In genomic region chr10:98134117-98134430, GRCh38 we compare ENCODE assay signal across 8 cellular contexts. TPM values are rescaled to one million over a fixed set of nuclear protein-coding genes. Genes with fewer than 3 reads are reported as not detected.
DNase-seq lines count a peak whose midpoint lies in the region; ATAC-seq, FAIRE-seq and TF ChIP-seq lines count a peak whose summit lies in the region.

No MANE protein-coding gene starts in this region.

- H3K36me3 ChIP-seq in GM12878 (ENCODE audit: control insufficient read depth in 2 of 2, insufficient read depth in 2 of 2, low read length in 1 of 2) (no peaks in the 10 kb centered on the region), mesendoderm (ENCODE audit: control insufficient read depth, insufficient read depth, low read length) (no peaks in the 10 kb centered on the region)

- peak; percentile 6 for DNase-seq in stimulated activated CD4-positive, alpha-beta T cell treated with anti-CD3 and anti-CD28 coated beads, Interleukin-2, amount 100 ng/mL, for 4 hours (ENCODE audit: low read depth)
- no peak for DNase-seq in stimulated activated CD4-positive, alpha-beta T cell treated with anti-CD3 and anti-CD28 coated beads, Interleukin-2, amount 100 ng/mL, for 24 hours
- DNase-seq in GM12878 (ENCODE audit: low read depth, low spot score) (no peak), mesendoderm (no peak), NCI-H2107 treated with DMSO at 0.1 percent for 48 hours (lab: John Stamatoyannopoulos, UW; ENCODE audit: unreplicated experiment) (no peak), occipital lobe (lab: John Stamatoyannopoulos, UW) (no peak)
- no peak for DNase-seq in effector CD4-positive, alpha-beta T cell

- H3K9ac ChIP-seq in GM12878 (ENCODE audit: control insufficient read depth, insufficient read depth, low read length) (peak overlapping the region; percentile 99), mesendoderm (ENCODE audit: low read length) (peak overlapping the region; percentile 37)

- TF ChIP-seq CTCF in GM12878 (IDR thresholded peaks at IDR 0.05 in 2 of 3, conservative IDR thresholded peaks at IDR 0.05 in 1 of 3; ENCODE audit: control insufficient read depth in 2 of 3, extremely low read depth in 1 of 3, insufficient read depth in 1 of 3, low read depth in 3 of 3, low read length in 3 of 3), result no peak

- peak overlapping the region; percentile 99 for H2AFZ ChIP-seq in GM12878 (ENCODE audit: control insufficient read depth, low read depth, low read length)

- peaks cover 16% of the 10 kb centered on the region for H3K4me1 ChIP-seq in GM12878 (ENCODE audit: control insufficient read depth, insufficient read depth, low read length)
- H3K4me1 ChIP-seq in mesendoderm (ENCODE audit: control insufficient read depth, low read depth, low read length), result peaks cover 2% of the 10 kb centered on the region

- intact Hi-C loops in GM12878 (cut with micrococcal nuclease; ENCODE audit: unreplicated experiment), result no loop called here

- H3K4ac ChIP-seq in mesendoderm (ENCODE audit: low read depth, low read length), result no peak overlapping the region

- H3K79me2 ChIP-seq in GM12878 (ENCODE audit: control insufficient read depth, insufficient read depth, low read length) (peaks cover 37% of the 10 kb centered on the region), mesendoderm (ENCODE audit: control insufficient read depth, insufficient read depth, low read length) (peaks cover 12% of the 10 kb centered on the region)

- peaks cover 2% of the 10 kb centered on the region for H3K79me1 ChIP-seq in mesendoderm (ENCODE audit: low read length)

- H4K8ac ChIP-seq in mesendoderm (ENCODE audit: low read depth, low read length), result no peak overlapping the region

- no peak for TF ChIP-seq RAD21 in GM12878 (IDR thresholded peaks at IDR 0.05; ENCODE audit: insufficient read depth, low read depth, low read length)

- SMC1A ChIA-PET in GM12878 (lab: Charles Lee; ENCODE audit: uncharacterized antibody, unreplicated experiment), result interaction anchor here (1.5 to 1.7 kb wide), 2 partner anchors 34 to 91 kb away, joined by 3 to 10 read pairs; no protein-coding TSS in a partner anchor

- no peaks in the 10 kb centered on the region for H4K20me1 ChIP-seq in GM12878 (ENCODE audit: control insufficient read depth, insufficient read depth)

- no peak overlapping the region for H3K18ac ChIP-seq in mesendoderm (ENCODE audit: low read length)

- no peak overlapping the region for H2BK5ac ChIP-seq in mesendoderm (ENCODE audit: low read length)

- no peak for TF ChIP-seq EP300 in GM12878 (IDR thresholded peaks at IDR 0.05; ENCODE audit: borderline replicate concordance in 1 of 2, control insufficient read depth in 1 of 2, low read depth in 2 of 2, low read length in 2 of 2)

- POLR2A ChIA-PET in GM12878 (lab: Charles Lee), result interaction anchor here (0.5 to 1.1 kb wide), 3 partner anchors 24 to 1287 kb away, joined by 3 to 6 read pairs (median 4); no protein-coding TSS in a partner anchor

- H3K4me3 ChIP-seq in GM12878, result peak overlapping the region; percentile 92; the same call in 1 of the 2 replicates
- no peak overlapping the region for H3K4me3 ChIP-seq in mesendoderm (ENCODE audit: low read length)

- peak overlapping the region; percentile 94 for H3K27ac ChIP-seq in GM12878 (ENCODE audit: control insufficient read depth, insufficient read depth)
- H3K27ac ChIP-seq in mesendoderm (ENCODE audit: low read depth, low read length), result no peak overlapping the region

- in situ Hi-C loops in GM12878 (cut with MboI), result no loop called here

- no peak for FAIRE-seq in GM12878 (lab: Jason Lieb, UNC)

- RAD21 ChIA-PET in GM12878 (lab: Charles Lee; ENCODE audit: unreplicated experiment), result interaction anchor here (0.9 to 1.7 kb wide), 5 partner anchors 8 to 36 kb away, joined by 3 to 7 read pairs (median 4); no protein-coding TSS in a partner anchor

- ATAC-seq in GM12878, result no peak
- no peak for ATAC-seq in GM18861 (IDR thresholded peaks at IDR 0.05; ENCODE audit: unreplicated experiment)

- TF ChIP-seq POLR2A in GM12878 (IDR thresholded peaks at IDR 0.05; ENCODE audit: low read depth, low read length), result no peak

- CTCF ChIA-PET in GM12878 (lab: Yijun Ruan, JAX), result interaction anchor here (0.9 to 3.9 kb wide), 4 partner anchors 8 to 36 kb away, joined by 3 to 23 read pairs (median 6); no protein-coding TSS in a partner anchor

- H2AK5ac ChIP-seq in mesendoderm (ENCODE audit: low read length), result no peak overlapping the region

- no peaks in the 10 kb centered on the region for H3K27me3 ChIP-seq in GM12878 (replicated peaks in 1 of 2; ENCODE audit: control insufficient read depth in 2 of 2, insufficient read depth in 2 of 2, low read length in 1 of 2)
- no peaks in the 10 kb centered on the region for H3K27me3 ChIP-seq in mesendoderm (ENCODE audit: insufficient read depth, low read length, poor library complexity)

- WGBS in GM12878 (ENCODE audit: insufficient coverage, insufficient replicate concordance, low lambda C conversion rate, missing lambda C conversion rate), result 88% methylated on average over 5 of the region's 5 CpGs
- no CpG with 5 or more reads among the region's 5 CpGs for WGBS in mesendoderm (ENCODE audit: extremely low coverage, insufficient coverage, low lambda C conversion rate)

- BruUV-seq in GM12878 (replicated peaks; lab: Mats Ljungman, UMichigan), result no TSS peak

- peaks cover 3% of the 10 kb centered on the region; the same call in 2 of the 3 replicates for H3K9me3 ChIP-seq in GM12878 (replicated peaks; ENCODE audit: control insufficient read depth, insufficient read depth, low read length)

- H2BK120ac ChIP-seq in mesendoderm (ENCODE audit: low read depth, low read length), result no peak overlapping the region

- H2BK15ac ChIP-seq in mesendoderm (replicated peaks; ENCODE audit: low read depth), result no peak overlapping the region

- no peak overlapping the region for H3K23ac ChIP-seq in mesendoderm (ENCODE audit: low read length)

- H3K56ac ChIP-seq in mesendoderm (ENCODE audit: low read length), result peak overlapping the region; percentile 76

- peak overlapping the region; percentile 93 for H3K4me2 ChIP-seq in GM12878 (ENCODE audit: control insufficient read depth, insufficient read depth)
- peak overlapping the region; percentile 34 for H3K4me2 ChIP-seq in mesendoderm (ENCODE audit: low read length)

- H4K5ac ChIP-seq in mesendoderm (ENCODE audit: low read length), result peak overlapping the region; percentile 98

TF ChIP-seq in GM12878, 131 proteins besides CTCF, POLR2A, EP300 and RAD21 (continues in another document):
- TF ChIP-seq NBN (IDR thresholded peaks at IDR 0.05) (0 out of 2 replicates have a peak, but pooled peaks have one; percentile 72), ZBTB40 (IDR thresholded peaks at IDR 0.05; ENCODE audit: borderline replicate concordance) (peak; percentile 48; the same call in 1 of the 2 replicates), IKZF2 (IDR thresholded peaks at IDR 0.05) (no peak)

RNA-seq across cellular contexts. Expression of gene R3HCC1L, which starts 0.4 kb away (rescaled TPM):
- 59.1 and 61.5 TPM in 2 replicates for total RNA-seq in GM12878 (2013; cell fraction: nucleolus; rRNA removed)
- 12.1 and 15.8 TPM in 2 replicates for total RNA-seq in GM12878 (2014; rRNA removed)
- 19.7 and 20.3 TPM in 2 replicates for total RNA-seq in GM12878 (2014; rRNA removed; fragmentation: Illumina TruSeq; extraction: Trizol)
- 12.9 and 13.7 TPM in 2 replicates for total RNA-seq in GM12878 (2021)
- 6.5 TPM for polyA plus RNA-seq in GM12878 (2011; ENCODE audit: low read depth)
- polyA plus RNA-seq in GM12878 (2011; rRNA removed), result 16.2 and 19.5 TPM in 2 replicates
- 9.3 and 9.4 TPM in 2 replicates for polyA plus RNA-seq in GM12878 (2011; cell fraction: cytosol; rRNA removed)
- 12.7 and 14.3 TPM in 2 replicates for polyA plus RNA-seq in GM12878 (2011; cell fraction: nucleus; rRNA removed)
- polyA plus RNA-seq in GM12878 (2012), result 9.5 and 12.9 TPM in 2 replicates
- polyA plus RNA-seq in GM12878 (2014; fragmentation: Illumina TruSeq; extraction: Trizol), result 19.4 and 27.7 TPM in 2 replicates
- polyA plus RNA-seq in GM12878 (2014; fragmentation: Nextera tagmentation; extraction: Ambion mirVana), result 10 to 100 TPM; 11.3 to 14.7 TPM
- polyA plus RNA-seq in GM12878 (2014; rRNA removed), result 12.4 and 13.8 TPM in 2 replicates
- 10 to 100 TPM; 16.0 to 19.9 TPM for polyA plus RNA-seq in GM12878 (2016; fragmentation: Nextera tagmentation; extraction: Ambion mirVana)
- 20.3 and 30.3 TPM in 2 replicates for polyA minus RNA-seq in GM12878 (2011; rRNA and poly(A)+ RNA removed)
- polyA minus RNA-seq in GM12878 (2011; cell fraction: cytosol; rRNA and poly(A)+ RNA removed), result 5.5 and 8.2 TPM in 2 replicates
- 25.0 and 29.6 TPM in 2 replicates for polyA minus RNA-seq in GM12878 (2011; cell fraction: nucleus; rRNA and poly(A)+ RNA removed)
- 11.4 TPM for polyA plus RNA-seq in mesendoderm (2013, experiment 1 of 2)
- 11.2 TPM for polyA plus RNA-seq in mesendoderm (2013, experiment 2 of 2)
- 17.3 TPM for total RNA-seq in occipital lobe
